Comparison of ENCODE assay signal across 16 cellular contexts in genomic region chr10:33900591-33900990, GRCh38.
DNase-seq lines count a peak whose midpoint lies in the region; ATAC-seq, FAIRE-seq and TF ChIP-seq lines count a peak whose summit lies in the region.
"Had no signal": no experiment of that assay in that cellular context is flagged by ENCODE, and none has a peak within 500 bp of the region (broad histone marks: within the 10 kb centered on the region; RNA-seq: fewer than 3 reads in every experiment).

No MANE protein-coding gene starts in this region.

- ATAC-seq in HepG2 (no peak), aorta (ENCODE audit: low FRiP score) (peak; percentile 79), HG03520 (IDR thresholded peaks at IDR 0.05; ENCODE audit: unreplicated experiment) (no peak)

- H3K9ac ChIP-seq in endothelial cell of umbilical vein (replicated peaks; ENCODE audit: extremely low read depth, insufficient read depth, low read length) (no peak overlapping the region), HepG2 (ENCODE audit: insufficient read depth, low read depth, low read length) (no peak overlapping the region)

- H3K27me3 ChIP-seq in endothelial cell of umbilical vein (ENCODE audit: control insufficient read depth in 2 of 2, insufficient read depth in 2 of 2, low read length in 2 of 2) (no peaks in the 10 kb centered on the region), HepG2 (ENCODE audit: control insufficient read depth in 1 of 2, insufficient read depth in 2 of 2, low read length in 2 of 2) (no peaks in the 10 kb centered on the region), aorta (ENCODE audit: control insufficient read depth in 1 of 2, insufficient read depth in 2 of 2, low read length in 1 of 2) (no peaks in the 10 kb centered on the region), HAP-1 (ENCODE audit: low read depth) (no peaks in the 10 kb centered on the region)
- H3K27me3 ChIP-seq: Peyer's patch had no signal

- no peaks in the 10 kb centered on the region for H3K79me2 ChIP-seq in endothelial cell of umbilical vein (ENCODE audit: control insufficient read depth, insufficient read depth, low read length)
- no peaks in the 10 kb centered on the region for H3K79me2 ChIP-seq in HepG2 (ENCODE audit: insufficient read depth, low read length)

- H3K27ac ChIP-seq in endothelial cell of umbilical vein (ENCODE audit: insufficient read depth, low read depth, low read length), result peak overlapping the region; percentile 35
- no peak overlapping the region for H3K27ac ChIP-seq in HepG2 (ENCODE audit: extremely low read length, insufficient read depth, low read length)
- no peak overlapping the region for H3K27ac ChIP-seq in aorta (ENCODE audit: low read depth in 1 of 2, low read length in 2 of 2)

- H4K20me1 ChIP-seq in endothelial cell of umbilical vein (replicated peaks; ENCODE audit: control insufficient read depth, extremely low read depth, insufficient read depth, low read length) (no peaks in the 10 kb centered on the region), HepG2 (ENCODE audit: insufficient read depth, low read length) (no peaks in the 10 kb centered on the region)

- DNase-seq in NCI-H748 (lab: John Stamatoyannopoulos, UW; ENCODE audit: unreplicated experiment) (peak; percentile 37), NCI-H748 treated with DMSO at 0.1 percent for 48 hours (lab: John Stamatoyannopoulos, UW) (no peak), endothelial cell of umbilical vein (ENCODE audit: low read depth, low spot score) (peak; percentile 53), HepG2 (ENCODE audit: low spot score) (no peak), aorta (no peak), NCI-H1436 treated with DMSO at 0.1 percent for 48 hours (lab: John Stamatoyannopoulos, UW) (no peak), HAP-1 (ENCODE audit: low spot score in 2 of 2) (no peak)
- DNase-seq: activated CD4-positive, alpha-beta memory T cell treated with anti-CD3 and anti-CD28 coated beads for 36 hours; central memory CD4-positive, alpha-beta T cell; DMS 273 treated with DMSO at 0.1 percent for 48 hours; MM.1S; naive B cell; Peyer's patch; stimulated activated CD4-positive, alpha-beta T cell treated with anti-CD3 and anti-CD28 coated beads, Interleukin-12 subunit alpha, Interleukin-12 subunit beta, amount 100 ng/mL, for 4 hours had no signal

- intact Hi-C loops in endothelial cell of umbilical vein (cut with micrococcal nuclease) (no loop called here), HepG2 (cut with micrococcal nuclease; ENCODE audit: unreplicated experiment) (no loop called here), aorta (cut with DNase I) (no loop called here)

- in situ Hi-C loops in HepG2 (cut with HindIII; ENCODE audit: extremely low pct_ligation_motif_present, low pct_unique_long_range_greater_than_20kb), result no loop called here
- in situ Hi-C loops in HAP-1 (cut with MboI; ENCODE audit: low sequenced_read_pairs), result no loop called here

- WGBS in HepG2 (ENCODE audit: low lambda C conversion rate), result 71% methylated on average over 2 of the region's 2 CpGs
- WGBS in aorta, 2 donors, result 6 to 8% methylated on average over 2 of the region's 2 CpGs

- H3K4me2 ChIP-seq in endothelial cell of umbilical vein (ENCODE audit: insufficient read depth, low read length) (peak overlapping the region; percentile 35), HepG2 (ENCODE audit: low read depth, low read length) (no peak overlapping the region)

- CTCF ChIA-PET in endothelial cell of umbilical vein (lab: Charles Lee), result interaction anchor here (0.7 kb wide), 1 partner anchor 759 kb away, joined by 3 read pairs; no protein-coding TSS in a partner anchor
- CTCF ChIA-PET in HepG2 (lab: Yijun Ruan, JAX; ENCODE audit: low intra/inter-chr PET ratio, low total read pairs), result no interaction called here

- H3K9me3 ChIP-seq in endothelial cell of umbilical vein (replicated peaks; ENCODE audit: control insufficient read depth, insufficient read depth, low read length) (no peaks in the 10 kb centered on the region), HepG2 (ENCODE audit: low read length) (no peaks in the 10 kb centered on the region), aorta (ENCODE audit: control insufficient read depth, low read length) (no peaks in the 10 kb centered on the region), HAP-1 (no peaks in the 10 kb centered on the region; the same call in 1 of the 2 replicates)
- H3K9me3 ChIP-seq: Peyer's patch had no signal

- TF ChIP-seq CTCF in endothelial cell of umbilical vein (IDR thresholded peaks at IDR 0.05; ENCODE audit: extremely low read depth in 1 of 2, insufficient read depth in 1 of 2, low read depth in 1 of 2, low read length in 2 of 2) (no peak), HepG2 (CRISPR knock-in tag; IDR thresholded peaks at IDR 0.05) (no peak)

- peaks cover 12% of the 10 kb centered on the region for H3K4me1 ChIP-seq in endothelial cell of umbilical vein (ENCODE audit: control insufficient read depth, extremely low read depth, insufficient read depth, low read length)
- peaks cover 28% of the 10 kb centered on the region for H3K4me1 ChIP-seq in HepG2 (ENCODE audit: insufficient read depth, low read length)
- peaks cover 3 to 5% of the 10 kb centered on the region in 2 donors for H3K4me1 ChIP-seq in aorta (ENCODE audit: control insufficient read depth in 1 of 2, insufficient read depth in 2 of 2, low read length in 2 of 2)
- no peaks in the 10 kb centered on the region for H3K4me1 ChIP-seq in HAP-1

- TF ChIP-seq POLR2A in endothelial cell of umbilical vein (IDR thresholded peaks at IDR 0.05; ENCODE audit: low read depth, low read length), result no peak
- no peak for TF ChIP-seq POLR2A in HepG2 (IDR thresholded peaks at IDR 0.05; ENCODE audit: insufficient read depth in 1 of 2, low read depth in 2 of 2, low read length in 2 of 2)

- H2AFZ ChIP-seq in endothelial cell of umbilical vein (ENCODE audit: low read depth, low read length) (peak overlapping the region; percentile 67), HepG2 (ENCODE audit: low read length) (no peak overlapping the region)

- H3K9me1 ChIP-seq in endothelial cell of umbilical vein (replicated peaks; ENCODE audit: control insufficient read depth, extremely low read depth, insufficient read depth, low read length), result no peaks in the 10 kb centered on the region

- no TSS peak for BruUV-seq in endothelial cell of umbilical vein (replicated peaks; lab: Mats Ljungman, UMichigan)
- BruUV-seq in HepG2 (replicated peaks; lab: Mats Ljungman, UMichigan), result no TSS peak

- H3K4me3 ChIP-seq in endothelial cell of umbilical vein (replicated peaks in 1 of 3; ENCODE audit: insufficient read depth in 1 of 3, low read depth in 1 of 3, low read length in 3 of 3) (no peak overlapping the region), HepG2 (replicated peaks in 1 of 3; ENCODE audit: insufficient read depth in 1 of 3, low read depth in 2 of 3, low read length in 3 of 3) (no peak overlapping the region), aorta (ENCODE audit: low read length in 2 of 2) (no peak overlapping the region), HAP-1 (no peak overlapping the region)
- H3K4me3 ChIP-seq: Peyer's patch had no signal

- no peak for FAIRE-seq in endothelial cell of umbilical vein (lab: Jason Lieb, UNC)
- FAIRE-seq in HepG2 (lab: Jason Lieb, UNC), result no peak
- FAIRE-seq: H1 had no signal

- no peaks in the 10 kb centered on the region for H3K36me3 ChIP-seq in endothelial cell of umbilical vein (ENCODE audit: control insufficient read depth in 2 of 2, extremely low read depth in 1 of 2, insufficient read depth in 2 of 2, low read length in 2 of 2)
- no peaks in the 10 kb centered on the region for H3K36me3 ChIP-seq in HepG2 (replicated peaks in 1 of 2; ENCODE audit: control insufficient read depth in 1 of 2, insufficient read depth in 2 of 2, low read length in 2 of 2)
- no peaks in the 10 kb centered on the region for H3K36me3 ChIP-seq in aorta (ENCODE audit: control insufficient read depth in 1 of 2, insufficient read depth in 2 of 2, low read length in 1 of 2)
- H3K36me3 ChIP-seq in HAP-1 (replicated peaks), result no peaks in the 10 kb centered on the region
- H3K36me3 ChIP-seq: Peyer's patch had no signal

- no peak for TF ChIP-seq RAD21 in HepG2 (CRISPR knock-in tag; IDR thresholded peaks at IDR 0.05)

- POLR2A ChIA-PET in endothelial cell of umbilical vein (lab: Charles Lee), result no interaction called here
- POLR2A ChIA-PET in HepG2 (lab: Yijun Ruan, JAX), result no interaction called here

- dilution Hi-C loops in endothelial cell of umbilical vein (cut with MboI; ENCODE audit: extremely low pct_ligation_motif_present, low sequenced_read_pairs), result no loop called here

- TF ChIP-seq EP300 in HepG2 (IDR thresholded peaks at IDR 0.05; ENCODE audit: low read depth in 2 of 2, low read length in 2 of 2) (no peak), HepG2 (CRISPR knock-in tag; IDR thresholded peaks at IDR 0.05; ENCODE audit: borderline replicate concordance) (no peak)

TF ChIP-seq in endothelial cell of umbilical vein, 7 proteins besides CTCF, POLR2A, EP300 and RAD21:
- TF ChIP-seq GATA2 (IDR thresholded peaks at IDR 0.05; ENCODE audit: insufficient read depth, insufficient read length, low read depth, low read length), result no peak
- no peak for TF ChIP-seq FOS (IDR thresholded peaks at IDR 0.05; ENCODE audit: borderline replicate concordance, insufficient read depth, low read length)
- TF ChIP-seq MAX (IDR thresholded peaks at IDR 0.05; ENCODE audit: insufficient read depth, insufficient read length), result no peak
- no peak for TF ChIP-seq MYC (IDR thresholded peaks at IDR 0.05; ENCODE audit: low read depth, low read length)
TF ChIP-seq in endothelial cell of umbilical vein: peak in this region for 0.

TF ChIP-seq in HepG2, 621 proteins besides CTCF, POLR2A, EP300 and RAD21 (continues in another document):
- TF ChIP-seq ZNF34 (CRISPR knock-in tag; IDR thresholded peaks at IDR 0.05; ENCODE audit: borderline replicate concordance), result no peak
- no peak for TF ChIP-seq NR3C1 (CRISPR knock-in tag; IDR thresholded peaks at IDR 0.05)

Comparison
In these comparisons a context has a peak if more than half of its experiments do, and no peak if none do; other contexts are left out.
1. DNase-seq: peak in NCI-H748 (single experiment) and endothelial cell of umbilical vein (single experiment); none in NCI-H748 treated with DMSO at 0.1 percent for 48 hours (single experiment), HepG2 (single experiment), aorta (0 of 2), NCI-H1436 treated with DMSO at 0.1 percent for 48 hours (single experiment) and HAP-1 (0 of 2).